In genomic region chr10:28242560-28243204, GRCh38 we compare ENCODE assay signal across 9 cellular contexts.
"Had no signal": no experiment of that assay in that cellular context is flagged by ENCODE, and none has a peak within 500 bp of the region (broad histone marks: within the 10 kb centered on the region; RNA-seq: fewer than 3 reads in every experiment).

No MANE protein-coding gene starts in this region.

- ATAC-seq: activated T-cell treated with anti-CD3 and anti-CD28 coated beads, Interleukin-2, amount 50 U/mL, for 4 hours had no signal

- H3K4me1 Mint-ChIP-seq: activated B cell treated with CpG ODN at 0.5 μM for 24 hours had no signal

- H3K27ac Mint-ChIP-seq: activated B cell treated with CpG ODN at 0.5 μM for 24 hours, T-helper 17 cell had no signal

- DNase-seq: activated B cell treated with CpG ODN at 0.5 μM for 24 hours; activated CD4-positive, alpha-beta T cell treated with anti-CD3 and anti-CD28 coated beads, Interleukin-2, amount 50 U/mL, for 1 hour; adrenal gland; central memory CD4-positive, alpha-beta T cell; kidney; posterior cingulate gyrus; T-helper 17 cell; tibial artery had no signal

- H3K4me3 Mint-ChIP-seq: activated B cell treated with CpG ODN at 0.5 μM for 24 hours; activated T-cell treated with anti-CD3 and anti-CD28 coated beads, Interleukin-2, amount 50 U/mL, for 4 hours; T-helper 17 cell had no signal

- H3K27me3 Mint-ChIP-seq: T-helper 17 cell had no signal
